ENCODE assay signal across 27 cellular contexts in the genomic region with DNA sequence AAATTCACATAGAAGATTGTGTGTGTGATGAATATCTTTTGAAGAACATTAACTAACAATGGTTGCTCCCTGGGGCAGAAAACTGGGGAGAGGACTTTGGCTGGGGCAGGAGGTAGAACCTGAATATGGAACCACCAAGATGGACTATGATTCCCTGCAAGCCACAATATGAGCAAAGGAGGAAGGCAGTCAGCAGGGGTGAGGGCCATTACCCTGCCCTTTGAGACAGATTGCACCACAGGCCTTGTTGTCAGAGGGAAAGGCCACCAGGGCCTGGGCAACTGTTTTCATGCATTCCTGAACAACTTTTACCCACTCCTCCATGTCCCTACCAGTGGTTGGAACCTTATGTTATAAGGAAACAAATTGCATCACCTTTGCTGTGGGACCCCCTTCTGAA.
DNase-seq lines count a peak whose midpoint lies in the region; ATAC-seq, FAIRE-seq and TF ChIP-seq lines count a peak whose summit lies in the region.
"Had no signal": no experiment of that assay in that cellular context is flagged by ENCODE, and none has a peak within 500 bp of the region (broad histone marks: within the 10 kb centered on the region; RNA-seq: fewer than 3 reads in every experiment).

No MANE protein-coding gene starts in this region.

- peak; percentile 98 for ATAC-seq in left lobe of liver
- ATAC-seq: GM12878 had no signal

- H3K4me1 Mint-ChIP-seq in endothelial cell (ENCODE audit: unreplicated experiment), result no peaks in the 10 kb centered on the region
- H3K4me1 Mint-ChIP-seq: CD14-positive monocyte; CD4-positive, alpha-beta memory T cell; CD4-positive, CD25-positive, alpha-beta regulatory T cell; CD8-positive, alpha-beta memory T cell had no signal

- no peak for TF ChIP-seq CTCF in liver (IDR thresholded peaks at IDR 0.05; ENCODE audit: low read depth, low read length, missing input control)
- no peak for TF ChIP-seq CTCF in WERI-Rb-1 (IDR thresholded peaks at IDR 0.05; ENCODE audit: low read depth, low read length)
- TF ChIP-seq CTCF in endothelial cell (IDR thresholded peaks at IDR 0.05; ENCODE audit: unreplicated experiment), result no peak

- H3K9me3 ChIP-seq in liver (ENCODE audit: control insufficient read depth in 4 of 4, low read length in 3 of 4), result no peaks in the 10 kb centered on the region
- H3K9me3 ChIP-seq in small intestine (ENCODE audit: control insufficient read depth, low read depth), result no peaks in the 10 kb centered on the region
- no peaks in the 10 kb centered on the region for H3K9me3 ChIP-seq in WERI-Rb-1 (ENCODE audit: severe bottlenecking)
- H3K9me3 ChIP-seq: BE2C, BLaER1 had no signal

- no peak overlapping the region for H3K27ac Mint-ChIP-seq in endothelial cell (ENCODE audit: unreplicated experiment)
- H3K27ac Mint-ChIP-seq: CD14-positive monocyte; CD4-positive, alpha-beta memory T cell; CD4-positive, CD25-positive, alpha-beta regulatory T cell; CD8-positive, alpha-beta memory T cell had no signal

- no peaks in the 10 kb centered on the region for H3K9me3 Mint-ChIP-seq in endothelial cell (ENCODE audit: unreplicated experiment)

- no peak for TF ChIP-seq RAD21 in liver (IDR thresholded peaks at IDR 0.05)

- DNase-seq in left lobe of liver (ENCODE audit: low spot score) (peak; percentile 70), small intestine (peak; percentile 4), WERI-Rb-1 (no peak), SIG-M5 (lab: John Stamatoyannopoulos, UW) (no peak), endothelial cell (ENCODE audit: low spot score) (no peak)
- DNase-seq: 8988T; ACHN; BE2C; C1 segment of cervical spinal cord; CD4-positive, alpha-beta memory T cell; CD4-positive, CD25-positive, alpha-beta regulatory T cell; CD8-positive, alpha-beta memory T cell; COR-L47; DMS 273 treated with DMSO at 0.1 percent for 48 hours; DMS153; DMS53; DMS79; DND-41; EL; GDM1 had no signal

- H3K4me1 ChIP-seq in liver (ENCODE audit: control insufficient read depth in 4 of 4, insufficient read depth in 4 of 4, low read length in 3 of 4), result peaks cover 0 to 13% (median 1%) of the 10 kb centered on the region in 4 donors
- H3K4me1 ChIP-seq in small intestine (ENCODE audit: control insufficient read depth in 2 of 2, insufficient read depth in 1 of 2, low read depth in 1 of 2, low read length in 1 of 2), result no peaks in the 10 kb centered on the region
- H3K4me1 ChIP-seq: BE2C, BLaER1 had no signal

- H3K27ac ChIP-seq in liver (ENCODE audit: low read depth in 1 of 2, low read length in 2 of 2) (no peak overlapping the region), small intestine (ENCODE audit: low read depth in 1 of 2, low read length in 1 of 2) (no peak overlapping the region), WERI-Rb-1 (no peak overlapping the region)
- H3K27ac ChIP-seq: BLaER1 had no signal

- peaks cover 4% of the 10 kb centered on the region for H3K27me3 Mint-ChIP-seq in endothelial cell (ENCODE audit: unreplicated experiment)
- H3K27me3 Mint-ChIP-seq: CD4-positive, alpha-beta memory T cell; CD4-positive, CD25-positive, alpha-beta regulatory T cell; CD8-positive, alpha-beta memory T cell had no signal

- FAIRE-seq in small intestine (lab: Jason Lieb, UNC), result no peak
- FAIRE-seq: A204.1, GM12878, GM12892, GM18507 had no signal

- H3K27me3 ChIP-seq in liver (ENCODE audit: control insufficient read depth in 4 of 4, insufficient read depth in 4 of 4, low read length in 3 of 4) (no peaks in the 10 kb centered on the region), small intestine (ENCODE audit: control insufficient read depth in 2 of 2, insufficient read depth in 2 of 2, low read length in 2 of 2) (no peaks in the 10 kb centered on the region), WERI-Rb-1 (ENCODE audit: insufficient read depth, low read depth, severe bottlenecking) (no peaks in the 10 kb centered on the region)
- H3K27me3 ChIP-seq: BE2C, BLaER1 had no signal

- no peaks in the 10 kb centered on the region for H3K36me3 ChIP-seq in liver (ENCODE audit: control insufficient read depth in 4 of 4, insufficient read depth in 3 of 4, low read depth in 1 of 4, low read length in 3 of 4)
- no peaks in the 10 kb centered on the region for H3K36me3 ChIP-seq in small intestine (ENCODE audit: control insufficient read depth in 2 of 2, insufficient read depth in 2 of 2, low read length in 2 of 2)
- H3K36me3 ChIP-seq in WERI-Rb-1, result no peaks in the 10 kb centered on the region
- H3K36me3 ChIP-seq: BE2C, BLaER1 had no signal

- H3K4me3 Mint-ChIP-seq in endothelial cell (ENCODE audit: unreplicated experiment), result no peak overlapping the region
- H3K4me3 Mint-ChIP-seq: CD14-positive monocyte; CD4-positive, alpha-beta memory T cell; CD8-positive, alpha-beta memory T cell had no signal

- H3K4me3 ChIP-seq in liver (ENCODE audit: low read depth in 1 of 3, low read length in 3 of 3) (no peak overlapping the region), small intestine (ENCODE audit: low read depth in 1 of 2, low read length in 2 of 2) (no peak overlapping the region), WERI-Rb-1 (ENCODE audit: low read depth, low read length) (no peak overlapping the region)
- H3K4me3 ChIP-seq: BLaER1, GM12878 had no signal

- H3K36me3 Mint-ChIP-seq in endothelial cell (ENCODE audit: low read depth, unreplicated experiment), result no peaks in the 10 kb centered on the region
- H3K36me3 Mint-ChIP-seq: CD14-positive monocyte; CD4-positive, alpha-beta memory T cell; CD4-positive, CD25-positive, alpha-beta regulatory T cell; CD8-positive, alpha-beta memory T cell had no signal

- no peak overlapping the region for H3K9ac ChIP-seq in liver (ENCODE audit: low read depth in 1 of 2, low read length in 2 of 2)
- H3K9ac ChIP-seq: BLaER1 had no signal

TF ChIP-seq in liver, 16 proteins besides CTCF, POLR2A, EP300 and RAD21:
- TF ChIP-seq NR2F2 (IDR thresholded peaks at IDR 0.05) (no peak), GABPA (IDR thresholded peaks at IDR 0.05 in 1 of 2, conservative IDR thresholded peaks at IDR 0.05 in 1 of 2) (no peak), FOXA2 (IDR thresholded peaks at IDR 0.05) (no peak), JUND (IDR thresholded peaks at IDR 0.05) (peak in 1 of 2 donors; percentile 27), RXRA (IDR thresholded peaks at IDR 0.05) (peak; percentile 15 to 78), SP1 (IDR thresholded peaks at IDR 0.05) (peak; percentile 49), YY1 (IDR thresholded peaks at IDR 0.05) (peak; percentile 72), TAF1 (conservative IDR thresholded peaks at IDR 0.05) (no peak), HNF4A (conservative IDR thresholded peaks at IDR 0.05) (peak; percentile 82 to 92), EGR1 (IDR thresholded peaks at IDR 0.05; ENCODE audit: low read depth in 2 of 2) (no peak), FOXA1 (IDR thresholded peaks at IDR 0.05) (no peak), HNF4G (IDR thresholded peaks at IDR 0.05) (peak; percentile 54)
- TF ChIP-seq, protein P1, sequence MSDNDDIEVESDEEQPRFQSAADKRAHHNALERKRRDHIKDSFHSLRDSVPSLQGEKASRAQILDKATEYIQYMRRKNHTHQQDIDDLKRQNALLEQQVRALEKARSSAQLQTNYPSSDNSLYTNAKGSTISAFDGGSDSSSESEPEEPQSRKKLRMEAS (IDR thresholded peaks at IDR 0.05), result peak; percentile 61
- TF ChIP-seq, protein P2, sequence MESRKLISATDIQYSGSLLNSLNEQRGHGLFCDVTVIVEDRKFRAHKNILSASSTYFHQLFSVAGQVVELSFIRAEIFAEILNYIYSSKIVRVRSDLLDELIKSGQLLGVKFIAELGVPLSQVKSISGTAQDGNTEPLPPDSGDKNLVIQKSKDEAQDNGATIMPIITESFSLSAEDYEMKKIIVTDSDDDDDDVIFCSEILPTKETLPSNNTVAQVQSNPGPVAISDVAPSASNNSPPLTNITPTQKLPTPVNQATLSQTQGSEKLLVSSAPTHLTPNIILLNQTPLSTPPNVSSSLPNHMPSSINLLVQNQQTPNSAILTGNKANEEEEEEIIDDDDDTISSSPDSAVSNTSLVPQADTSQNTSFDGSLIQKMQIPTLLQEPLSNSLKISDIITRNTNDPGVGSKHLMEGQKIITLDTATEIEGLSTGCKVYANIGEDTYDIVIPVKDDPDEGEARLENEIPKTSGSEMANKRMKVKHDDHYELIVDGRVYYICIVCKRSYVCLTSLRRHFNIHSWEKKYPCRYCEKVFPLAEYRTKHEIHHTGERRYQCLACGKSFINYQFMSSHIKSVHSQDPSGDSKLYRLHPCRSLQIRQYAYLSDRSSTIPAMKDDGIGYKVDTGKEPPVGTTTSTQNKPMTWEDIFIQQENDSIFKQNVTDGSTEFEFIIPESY (IDR thresholded peaks at IDR 0.05), result no peak
- TF ChIP-seq, protein P3, sequence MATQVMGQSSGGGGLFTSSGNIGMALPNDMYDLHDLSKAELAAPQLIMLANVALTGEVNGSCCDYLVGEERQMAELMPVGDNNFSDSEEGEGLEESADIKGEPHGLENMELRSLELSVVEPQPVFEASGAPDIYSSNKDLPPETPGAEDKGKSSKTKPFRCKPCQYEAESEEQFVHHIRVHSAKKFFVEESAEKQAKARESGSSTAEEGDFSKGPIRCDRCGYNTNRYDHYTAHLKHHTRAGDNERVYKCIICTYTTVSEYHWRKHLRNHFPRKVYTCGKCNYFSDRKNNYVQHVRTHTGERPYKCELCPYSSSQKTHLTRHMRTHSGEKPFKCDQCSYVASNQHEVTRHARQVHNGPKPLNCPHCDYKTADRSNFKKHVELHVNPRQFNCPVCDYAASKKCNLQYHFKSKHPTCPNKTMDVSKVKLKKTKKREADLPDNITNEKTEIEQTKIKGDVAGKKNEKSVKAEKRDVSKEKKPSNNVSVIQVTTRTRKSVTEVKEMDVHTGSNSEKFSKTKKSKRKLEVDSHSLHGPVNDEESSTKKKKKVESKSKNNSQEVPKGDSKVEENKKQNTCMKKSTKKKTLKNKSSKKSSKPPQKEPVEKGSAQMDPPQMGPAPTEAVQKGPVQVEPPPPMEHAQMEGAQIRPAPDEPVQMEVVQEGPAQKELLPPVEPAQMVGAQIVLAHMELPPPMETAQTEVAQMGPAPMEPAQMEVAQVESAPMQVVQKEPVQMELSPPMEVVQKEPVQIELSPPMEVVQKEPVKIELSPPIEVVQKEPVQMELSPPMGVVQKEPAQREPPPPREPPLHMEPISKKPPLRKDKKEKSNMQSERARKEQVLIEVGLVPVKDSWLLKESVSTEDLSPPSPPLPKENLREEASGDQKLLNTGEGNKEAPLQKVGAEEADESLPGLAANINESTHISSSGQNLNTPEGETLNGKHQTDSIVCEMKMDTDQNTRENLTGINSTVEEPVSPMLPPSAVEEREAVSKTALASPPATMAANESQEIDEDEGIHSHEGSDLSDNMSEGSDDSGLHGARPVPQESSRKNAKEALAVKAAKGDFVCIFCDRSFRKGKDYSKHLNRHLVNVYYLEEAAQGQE (IDR thresholded peaks at IDR 0.05), result peak; percentile 43
- TF ChIP-seq, protein P4, sequence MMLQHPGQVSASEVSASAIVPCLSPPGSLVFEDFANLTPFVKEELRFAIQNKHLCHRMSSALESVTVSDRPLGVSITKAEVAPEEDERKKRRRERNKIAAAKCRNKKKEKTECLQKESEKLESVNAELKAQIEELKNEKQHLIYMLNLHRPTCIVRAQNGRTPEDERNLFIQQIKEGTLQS (IDR thresholded peaks at IDR 0.05), result no peak

Comparison
In these comparisons a context has a peak if more than half of its experiments do, and no peak if none do; other contexts are left out.
1. DNase-seq: peak in left lobe of liver (single experiment) and small intestine (single experiment); none in WERI-Rb-1 (single experiment), SIG-M5 (single experiment) and endothelial cell (single experiment).